8 cellular contexts compared by ENCODE assay signal in the genomic region with DNA sequence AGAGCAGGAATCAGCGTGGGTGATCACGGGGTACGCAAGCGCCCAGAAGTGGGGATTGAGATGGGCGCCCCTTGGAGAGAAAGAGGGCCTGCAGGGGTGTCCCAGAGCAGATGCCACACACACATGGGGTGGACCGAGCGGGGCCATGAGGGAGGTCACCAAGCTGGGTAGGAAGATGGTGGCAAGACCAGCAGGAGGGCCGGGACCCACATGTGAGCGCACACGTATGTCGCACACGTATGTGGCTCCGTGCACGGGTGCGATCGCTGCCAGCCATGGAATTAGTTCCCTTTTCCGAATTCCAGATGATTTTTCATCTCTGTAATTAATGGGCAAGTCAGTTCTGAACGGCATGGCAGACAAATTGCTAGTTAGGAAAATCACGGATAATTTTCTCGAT. TPM values are rescaled to one million over a fixed set of nuclear protein-coding genes. Genes with fewer than 3 reads are reported as not detected.
A peak's percentile ranks its signal among the peaks of the same experiment; 100 is the strongest.
DNase-seq lines count a peak whose midpoint lies in the region; ATAC-seq, FAIRE-seq and TF ChIP-seq lines count a peak whose summit lies in the region.
"Not testable (repeated sequence)": the region's sequence is repeated elsewhere in the genome, so short reads cannot be mapped to it uniquely, and the experiment has no call there.

No MANE protein-coding gene starts in this region.

- not testable (repeated sequence) for H3K18ac ChIP-seq in neuronal stem cell (ENCODE audit: low read length)

- H3K79me2 ChIP-seq in astrocyte (ENCODE audit: insufficient read depth, low read length) = not testable (repeated sequence)

- H4K20me1 ChIP-seq in astrocyte (ENCODE audit: insufficient read depth, low read length) = peaks cover 14% of the 10 kb centered on the region

- not testable (repeated sequence) for TF ChIP-seq CTCF in A673 (conservative IDR thresholded peaks at IDR 0.05; ENCODE audit: low read depth, low read length); Calu3 (IDR thresholded peaks at IDR 0.05; ENCODE audit: unreplicated experiment); astrocyte (IDR thresholded peaks at IDR 0.05; ENCODE audit: insufficient read depth, low read depth, low read length); glutamatergic neuron (IDR thresholded peaks at IDR 0.05; ENCODE audit: partially characterized antibody, unreplicated experiment)

- H2BK15ac ChIP-seq in neuronal stem cell (ENCODE audit: low read length) = not testable (repeated sequence)

- H3K27me3 Mint-ChIP-seq in Calu3 (ENCODE audit: unreplicated experiment) = peaks cover 36% of the 10 kb centered on the region
- peaks cover 0 to 13% of the 10 kb centered on the region in 2 donors for H3K27me3 Mint-ChIP-seq in T-cell
- H3K27me3 Mint-ChIP-seq in activated T-cell treated with anti-CD3 and anti-CD28 coated beads, Interleukin-2, amount 50 U/mL, for 72 hours (ENCODE audit: low read depth) = peaks cover 26% of the 10 kb centered on the region
- H3K27me3 Mint-ChIP-seq in astrocyte (ENCODE audit: low read depth, unreplicated experiment); glutamatergic neuron (ENCODE audit: unreplicated experiment): not testable (repeated sequence)
- H3K27me3 Mint-ChIP-seq in naive B cell = peaks cover 16 to 56% (median 44%) of the 10 kb centered on the region in 3 donors

- H3K36me3 Mint-ChIP-seq in Calu3 (ENCODE audit: insufficient read depth, unreplicated experiment) = peaks cover 33% of the 10 kb centered on the region
- H3K36me3 Mint-ChIP-seq in T-cell; activated T-cell treated with anti-CD3 and anti-CD28 coated beads, Interleukin-2, amount 50 U/mL, for 72 hours (ENCODE audit: insufficient read depth in 2 of 2); astrocyte (ENCODE audit: low read depth, unreplicated experiment); glutamatergic neuron (ENCODE audit: unreplicated experiment): not testable (repeated sequence)
- H3K36me3 Mint-ChIP-seq in naive B cell = peaks cover 0 to 12% of the 10 kb centered on the region in 2 donors

- H2AFZ ChIP-seq in astrocyte (ENCODE audit: low read depth, low read length); neuronal stem cell (ENCODE audit: low read length): not testable (repeated sequence)

- peak overlapping the region; percentile 58 for H3K4me3 Mint-ChIP-seq in Calu3 (ENCODE audit: low read depth, unreplicated experiment)
- H3K4me3 Mint-ChIP-seq in T-cell = peak overlapping the region; percentile 77 to 88 (median 85)
- peak overlapping the region; percentile 78 to 90 for H3K4me3 Mint-ChIP-seq in activated T-cell treated with anti-CD3 and anti-CD28 coated beads, Interleukin-2, amount 50 U/mL, for 72 hours
- peak overlapping the region; percentile 91 for H3K4me3 Mint-ChIP-seq in astrocyte (ENCODE audit: unreplicated experiment)
- peak overlapping the region; percentile 97 for H3K4me3 Mint-ChIP-seq in glutamatergic neuron (ENCODE audit: unreplicated experiment)
- peak overlapping the region in 6 of 8 donors; percentile 76 to 82 (median 80) for H3K4me3 Mint-ChIP-seq in naive B cell

- H3K4me2 ChIP-seq in astrocyte (ENCODE audit: low read length); neuronal stem cell (ENCODE audit: insufficient read depth, low read length, poor library complexity, severe bottlenecking): not testable (repeated sequence)

- peak overlapping the region; percentile 72 for H3K4me3 ChIP-seq in A673 (ENCODE audit: low read depth, low read length, poor library complexity, severe bottlenecking)
- not testable (repeated sequence) for H3K4me3 ChIP-seq in astrocyte (ENCODE audit: insufficient read depth, low read depth, low read length); neuronal stem cell (ENCODE audit: low read length in 2 of 2)

- H3K27me3 ChIP-seq in A673 (replicated peaks; ENCODE audit: insufficient read depth, low read depth, low read length, poor library complexity); astrocyte (ENCODE audit: insufficient read depth, low read length); neuronal stem cell (ENCODE audit: control insufficient read depth in 3 of 3, insufficient read depth in 3 of 3, low read depth in 1 of 3, low read length in 3 of 3): not testable (repeated sequence)

- not testable (repeated sequence) for H3K9me3 ChIP-seq in A673 (ENCODE audit: low read depth, low read length, poor library complexity, severe bottlenecking); astrocyte (ENCODE audit: insufficient read depth, low read depth, low read length); neuronal stem cell (replicated peaks in 1 of 2; ENCODE audit: control insufficient read depth in 2 of 2, insufficient read depth in 1 of 2, low read depth in 1 of 2, low read length in 2 of 2)

- not testable (repeated sequence) for ATAC-seq in T-cell (replicated peaks in 1 of 4); activated T-cell treated with anti-CD3 and anti-CD28 coated beads, Interleukin-2, amount 50 U/mL, for 72 hours (replicated peaks in 1 of 2); naive B cell (ENCODE audit: low read depth in 2 of 2)

- H3K4ac ChIP-seq in neuronal stem cell (ENCODE audit: low read length) = not testable (repeated sequence)

- H3K14ac ChIP-seq in neuronal stem cell (ENCODE audit: low read length) = not testable (repeated sequence)

- not testable (repeated sequence) for H3K23ac ChIP-seq in neuronal stem cell (ENCODE audit: low read depth, low read length, poor library complexity)

- intact Hi-C loops in A673 (cut with micrococcal nuclease; ENCODE audit: unreplicated experiment); Calu3 (cut with micrococcal nuclease; ENCODE audit: unreplicated experiment): not testable (repeated sequence)

- not testable (repeated sequence) for H4K91ac ChIP-seq in neuronal stem cell (ENCODE audit: low read depth, low read length, poor library complexity)

- H2AK5ac ChIP-seq in neuronal stem cell (ENCODE audit: low read depth, low read length) = not testable (repeated sequence)

- not testable (repeated sequence) for FAIRE-seq in astrocyte (lab: Jason Lieb, UNC)

- H3K27ac Mint-ChIP-seq in Calu3 (ENCODE audit: unreplicated experiment); astrocyte (ENCODE audit: unreplicated experiment); glutamatergic neuron (ENCODE audit: unreplicated experiment); naive B cell: not testable (repeated sequence)
- H3K27ac Mint-ChIP-seq in T-cell = peak overlapping the region in 1 of 2 donors; percentile 74
- peak overlapping the region; percentile 71 for H3K27ac Mint-ChIP-seq in activated T-cell treated with anti-CD3 and anti-CD28 coated beads, Interleukin-2, amount 50 U/mL, for 72 hours

- not testable (repeated sequence) for H3K36me3 ChIP-seq in A673 (ENCODE audit: insufficient read depth, low read length, poor library complexity, severe bottlenecking); astrocyte (ENCODE audit: insufficient read depth, low read length); neuronal stem cell (replicated peaks in 1 of 2; ENCODE audit: control insufficient read depth in 2 of 2, insufficient read depth in 2 of 2, low read length in 2 of 2)

- CTCF ChIA-PET in A673 (lab: Charles Lee); Calu3 (lab: Charles Lee); T-cell (lab: Charles Lee): not testable (repeated sequence)

- not testable (repeated sequence) for H3K4me1 ChIP-seq in A673 (ENCODE audit: insufficient read depth, low read length, poor library complexity, severe bottlenecking); astrocyte (ENCODE audit: insufficient read depth, low read length); neuronal stem cell (ENCODE audit: control insufficient read depth in 2 of 2, insufficient read depth in 1 of 2, low read depth in 1 of 2, low read length in 2 of 2)

- not testable (repeated sequence) for H2BK120ac ChIP-seq in neuronal stem cell (ENCODE audit: low read depth, low read length)

- not testable (repeated sequence) for H3K9ac ChIP-seq in astrocyte (ENCODE audit: low read length)
- H3K9ac ChIP-seq in neuronal stem cell (ENCODE audit: low read depth, low read length, poor library complexity) = peak overlapping the region; percentile 7

- not testable (repeated sequence) for H4K8ac ChIP-seq in neuronal stem cell (ENCODE audit: low read depth, low read length)

- BruUV-seq in A673 (replicated peaks; lab: Mats Ljungman, UMichigan); Calu3 (replicated peaks; lab: Mats Ljungman, UMichigan): not testable (repeated sequence)

- H2BK5ac ChIP-seq in neuronal stem cell (ENCODE audit: low read length) = not testable (repeated sequence)

- H2BK12ac ChIP-seq in neuronal stem cell (ENCODE audit: low read length) = not testable (repeated sequence)

- no CpG with 5 or more reads among the region's 20 CpGs for WGBS in neuronal stem cell (ENCODE audit: extremely low coverage in 2 of 2, insufficient read length in 2 of 2, insufficient replicate concordance in 1 of 2), 2 donors

- H3K9me3 Mint-ChIP-seq in Calu3 (ENCODE audit: low read depth, unreplicated experiment); T-cell; activated T-cell treated with anti-CD3 and anti-CD28 coated beads, Interleukin-2, amount 50 U/mL, for 72 hours; astrocyte (ENCODE audit: unreplicated experiment); glutamatergic neuron (ENCODE audit: unreplicated experiment); naive B cell: not testable (repeated sequence)

- H3K4me1 Mint-ChIP-seq in Calu3 (ENCODE audit: low read depth, unreplicated experiment) (peaks cover 22% of the 10 kb centered on the region), T-cell (peaks cover 46 to 54% (median 49%) of the 10 kb centered on the region in 3 donors), naive B cell (peaks cover 20 to 35% (median 27%) of the 10 kb centered on the region in 3 donors)
- peaks cover 39% of the 10 kb centered on the region for H3K4me1 Mint-ChIP-seq in activated T-cell treated with anti-CD3 and anti-CD28 coated beads, Interleukin-2, amount 50 U/mL, for 72 hours (ENCODE audit: low read depth)
- not testable (repeated sequence) for H3K4me1 Mint-ChIP-seq in astrocyte (ENCODE audit: low read depth, unreplicated experiment); glutamatergic neuron (ENCODE audit: low read depth, unreplicated experiment)

- POLR2A ChIA-PET in A673 (lab: Charles Lee; ENCODE audit: low non-redundant PET) = interaction anchor here (0.6 kb wide), 1 partner anchor 84 kb away, joined by 4 read pairs; no protein-coding TSS in a partner anchor
- POLR2A ChIA-PET in T-cell (lab: Charles Lee) = not testable (repeated sequence)

- not testable (repeated sequence) for H3K79me1 ChIP-seq in neuronal stem cell (ENCODE audit: low read depth, low read length)

- DNase-seq in A673 (ENCODE audit: low spot score); Calu3; T-cell; activated T-cell treated with anti-CD3 and anti-CD28 coated beads, Interleukin-2, amount 50 U/mL, for 72 hours; astrocyte (ENCODE audit: low read depth); glutamatergic neuron; naive B cell; neuronal stem cell (ENCODE audit: low spot score): not testable (repeated sequence)

- not testable (repeated sequence) for H3K27ac ChIP-seq in A673 (ENCODE audit: low read depth, low read length, poor library complexity, severe bottlenecking); astrocyte (ENCODE audit: low read depth, low read length); neuronal stem cell (replicated peaks; ENCODE audit: low read length)

RNA-seq across cellular contexts. Expression of gene ADGRL1, which starts 2.2 kb away (rescaled TPM):
- total RNA-seq in A673 (2021) (66.1 and 72.0 TPM in 2 replicates), Calu3 (2022) (24.8 and 26.5 TPM in 2 replicates), T-cell (10 to 100 TPM; 19.9 to 31.2 (median 28.0) TPM), astrocyte (40.9 and 48.9 TPM in 2 replicates), glutamatergic neuron (ENCODE audit: unreplicated experiment) (68.1 TPM)
- 10 to 100 TPM; 15.0 to 21.2 TPM for total RNA-seq in activated T-cell treated with anti-CD3 and anti-CD28 coated beads, Interleukin-2, amount 50 U/mL, for 72 hours
- not detected for polyA plus RNA-seq in naive B cell (ENCODE audit: low read depth in 6 of 6)
- polyA plus RNA-seq in neuronal stem cell (2013, experiment 1 of 2) = 41.4 TPM
- 42.1 TPM for polyA plus RNA-seq in neuronal stem cell (2013, experiment 2 of 2)
